Comparison of ENCODE assay signal across 1 cellular context in the genomic region with DNA sequence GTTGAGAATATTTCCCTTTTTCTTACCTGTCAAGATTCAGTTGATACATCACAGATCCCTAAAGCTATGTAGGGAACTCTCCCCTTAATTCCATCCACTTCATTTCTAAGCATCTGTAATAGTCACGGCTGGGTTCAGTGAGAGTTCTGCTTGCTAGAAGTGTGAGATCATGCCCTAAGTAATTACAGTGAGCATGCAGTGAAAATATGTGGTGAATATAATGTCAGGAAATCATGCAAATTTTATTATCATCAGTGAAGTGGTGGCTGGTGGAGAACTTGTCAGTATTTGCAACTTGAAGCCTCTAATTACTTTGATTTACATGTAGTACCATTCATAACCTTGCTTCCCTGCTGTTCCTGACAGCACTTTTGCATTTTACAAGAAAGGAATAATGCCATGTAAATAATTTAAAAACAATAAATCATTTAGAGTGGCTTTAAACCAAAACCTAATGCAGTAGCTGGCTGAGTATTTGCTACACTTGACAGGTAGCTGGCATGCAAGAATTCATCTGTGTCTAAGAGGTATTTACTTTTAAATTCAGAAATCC.
TF ChIP-seq lines count a peak whose summit lies in the region.

No MANE protein-coding gene starts in this region.

TF ChIP-seq in K562, 482 proteins besides CTCF, POLR2A, EP300 and RAD21 (continued from another document):
- TF ChIP-seq ZNF354B (CRISPR knock-in tag; IDR thresholded peaks at IDR 0.05) (no peak), NCOA2 (IDR thresholded peaks at IDR 0.05; ENCODE audit: partially characterized antibody in 2 of 2) (no peak), TSC22D4 (tag; IDR thresholded peaks at IDR 0.05) (no peak), GATA2 (CRISPR knock-in tag; IDR thresholded peaks at IDR 0.05) (no peak), POLR3A (IDR thresholded peaks at IDR 0.05; ENCODE audit: borderline replicate concordance, extremely low read depth, insufficient read depth, insufficient read length) (no peak), ELF4 (CRISPR knock-in tag; IDR thresholded peaks at IDR 0.05) (no peak)
